10 cellular contexts compared by ENCODE assay signal in genomic region chr12:69897744-69898143, GRCh38.
DNase-seq lines count a peak whose midpoint lies in the region; ATAC-seq and TF ChIP-seq lines count a peak whose summit lies in the region.
"Had no signal": no experiment of that assay in that cellular context is flagged by ENCODE, and none has a peak within 500 bp of the region (broad histone marks: within the 10 kb centered on the region; RNA-seq: fewer than 3 reads in every experiment).

No MANE protein-coding gene starts in this region.

- TF ChIP-seq CTCF in AG04450 (IDR thresholded peaks at IDR 0.05; ENCODE audit: low read depth, low read length) (no peak), KMS-11 (conservative IDR thresholded peaks at IDR 0.05; ENCODE audit: low read depth, low read length) (0 out of 2 replicates have a peak, but pooled peaks have one; percentile 7), left lung (IDR thresholded peaks at IDR 0.05) (no peak)

- peak overlapping the region; percentile 33; the same call in 1 of the 2 replicates for H3K9ac ChIP-seq in KMS-11
- H3K9ac ChIP-seq: BLaER1 treated with 17β-estradiol and CSF1 and Interleukin-3, amounts not matched to agents 10 nM and 100 nM had no signal

- H3K4me2 ChIP-seq in KMS-11, result peak overlapping the region; percentile 75
- H3K4me2 ChIP-seq: BLaER1 treated with 17β-estradiol and CSF1 and Interleukin-3, amounts not matched to agents 10 nM and 100 nM had no signal

- intact Hi-C loops in left lung (cut with DNase I), result no loop called here

- DNase-seq in AG04450 (ENCODE audit: low read depth, low spot score) (peak; percentile 79), dermis blood vessel endothelial cell (peak; percentile 39), left lung (no peak), SHP77 treated with DMSO at 0.1 percent for 48 hours (lab: John Stamatoyannopoulos, UW) (no peak), COLO668 (lab: John Stamatoyannopoulos, UW; ENCODE audit: unreplicated experiment) (no peak)
- DNase-seq in effector CD8-positive, alpha-beta T cell (lab: John Stamatoyannopoulos, UW), result no peak
- DNase-seq: stimulated activated CD4-positive, alpha-beta T cell treated with anti-CD3 and anti-CD28 coated beads, Interleukin-2, amount 100 ng/mL, for 48 hours had no signal

- peak; percentile 51 for ATAC-seq in left lung
- ATAC-seq in HG03045 (IDR thresholded peaks at IDR 0.05; ENCODE audit: unreplicated experiment), result no peak

- H3K79me2 ChIP-seq in KMS-11 (ENCODE audit: insufficient read depth, low read depth), result no peaks in the 10 kb centered on the region

- H3K4me3 ChIP-seq in AG04450 (ENCODE audit: low read depth, low read length) (no peak overlapping the region), KMS-11 (IDR thresholded peaks at IDR 0.05; ENCODE audit: insufficient read depth, low read depth, low read length) (no peak overlapping the region), left lung (no peak overlapping the region)
- H3K4me3 ChIP-seq: BLaER1 treated with 17β-estradiol and CSF1 and Interleukin-3, amounts not matched to agents 10 nM and 100 nM had no signal

- H3K9me3 ChIP-seq in AG04450 (ENCODE audit: control insufficient read depth, insufficient read depth, low read length), result no peaks in the 10 kb centered on the region
- H3K9me3 ChIP-seq in left lung, result no peaks in the 10 kb centered on the region
- H3K9me3 ChIP-seq: BLaER1 treated with 17β-estradiol and CSF1 and Interleukin-3, amounts not matched to agents 10 nM and 100 nM had no signal

- H3K27me3 ChIP-seq in AG04450 (ENCODE audit: control insufficient read depth, insufficient read depth, low read length) (no peaks in the 10 kb centered on the region), KMS-11 (ENCODE audit: insufficient read depth, low read depth) (no peaks in the 10 kb centered on the region), left lung (no peaks in the 10 kb centered on the region)
- H3K27me3 ChIP-seq: BLaER1 treated with 17β-estradiol and CSF1 and Interleukin-3, amounts not matched to agents 10 nM and 100 nM had no signal

- no peaks in the 10 kb centered on the region for H4K20me1 ChIP-seq in KMS-11 (ENCODE audit: insufficient read depth)
- H4K20me1 ChIP-seq: BLaER1 treated with 17β-estradiol and CSF1 and Interleukin-3, amounts not matched to agents 10 nM and 100 nM had no signal

- H3K36me3 ChIP-seq in KMS-11 (ENCODE audit: insufficient read depth) (no peaks in the 10 kb centered on the region), left lung (no peaks in the 10 kb centered on the region)
- H3K36me3 ChIP-seq: BLaER1 treated with 17β-estradiol and CSF1 and Interleukin-3, amounts not matched to agents 10 nM and 100 nM had no signal

- H3K4me1 ChIP-seq in KMS-11 (ENCODE audit: low read depth, poor library complexity, severe bottlenecking), result peaks cover 75% of the 10 kb centered on the region
- H3K4me1 ChIP-seq in left lung, result peaks cover 0 to 4% of the 10 kb centered on the region in 2 donors

- POLR2A ChIA-PET in AG04450 (lab: Yijun Ruan, JAX), result no interaction called here

- peak overlapping the region; percentile 24; the same call in 1 of the 2 replicates for H2AFZ ChIP-seq in KMS-11 (ENCODE audit: low read depth)

- CTCF ChIA-PET in AG04450 (lab: Charles Lee), result interaction anchor here (1.3 to 3.8 kb wide), 2 partner anchors 11 to 679 kb away, joined by 5 to 19 read pairs; no protein-coding TSS in a partner anchor

- H3K27ac ChIP-seq in AG04450 (ENCODE audit: low read depth, low read length) (peak overlapping the region; percentile 43), KMS-11 (peak overlapping the region; percentile 74), left lung (no peak overlapping the region)
- H3K27ac ChIP-seq: BLaER1 treated with 17β-estradiol and CSF1 and Interleukin-3, amounts not matched to agents 10 nM and 100 nM had no signal

Comparison
In these comparisons a context has a peak if more than half of its experiments do, and no peak if none do; other contexts are left out.
1. DNase-seq: peak in AG04450 (single experiment) and dermis blood vessel endothelial cell (single experiment); none in left lung (0 of 2), SHP77 treated with DMSO at 0.1 percent for 48 hours (single experiment), COLO668 (single experiment) and effector CD8-positive, alpha-beta T cell (single experiment).
2. H3K27ac ChIP-seq: peak in AG04450 (single experiment) and KMS-11 (single experiment); none in left lung (0 of 2).